In the genomic region with DNA sequence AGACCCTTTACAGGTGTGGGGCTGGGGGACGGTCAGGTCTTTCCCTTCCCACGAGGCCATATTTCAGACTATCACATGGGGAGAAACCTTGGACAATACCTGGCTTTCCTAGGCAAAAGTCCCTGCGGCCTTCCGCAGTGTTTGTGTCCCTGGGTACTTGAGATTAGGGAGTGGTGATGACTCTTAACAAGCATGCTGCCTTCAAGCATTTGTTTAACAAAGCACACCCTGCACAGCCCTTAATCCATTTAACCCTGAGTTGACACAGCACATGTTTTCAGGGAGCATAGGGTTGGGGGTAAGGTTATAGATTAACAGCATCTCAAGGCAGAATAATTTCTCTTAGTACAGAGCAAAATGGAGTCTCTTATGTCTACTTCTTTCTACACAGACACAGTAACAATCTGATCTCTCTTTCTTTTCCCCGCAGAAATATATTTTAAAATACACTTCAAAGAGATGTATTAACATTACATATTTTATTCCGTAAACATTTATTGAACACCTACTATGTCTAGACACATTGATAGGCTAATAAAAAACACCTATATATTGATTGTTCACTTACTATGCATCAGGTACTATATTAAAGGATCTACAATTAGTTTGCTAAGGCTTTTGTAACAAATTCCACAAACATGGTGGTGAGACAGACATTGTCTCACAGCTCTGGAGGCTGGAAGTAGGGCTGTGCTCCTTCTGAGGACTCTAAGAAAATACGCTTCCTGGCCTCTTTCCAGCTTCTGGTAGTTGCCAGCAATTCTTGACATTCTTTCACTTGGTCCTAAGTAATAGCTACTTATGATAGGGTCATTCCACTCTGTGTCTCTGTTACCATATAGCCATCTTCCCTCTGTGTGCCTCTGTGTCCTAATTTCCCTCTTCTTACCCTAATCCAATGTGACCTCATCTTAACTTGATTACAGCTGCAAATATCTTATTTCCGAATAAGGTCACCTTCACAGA, we compare ENCODE assay signal across 1 cellular context.
A peak's percentile ranks its signal among the peaks of the same experiment; 100 is the strongest.
TF ChIP-seq lines count a peak whose summit lies in the region.

No MANE protein-coding gene starts in this region.

TF ChIP-seq in SK-N-SH, 30 proteins besides CTCF, POLR2A, EP300 and RAD21:
- TF ChIP-seq NFIC (IDR thresholded peaks at IDR 0.05; ENCODE audit: borderline replicate concordance), result peak; percentile 76
- TF ChIP-seq JUND (IDR thresholded peaks at IDR 0.05), result 0 out of 2 replicates have a peak, but pooled peaks have one; percentile 9
- TF ChIP-seq TEAD4 (IDR thresholded peaks at IDR 0.05; ENCODE audit: borderline replicate concordance, insufficient read depth), result peak; percentile 42; the same call in 1 of the 2 replicates
